Comparison of ENCODE assay signal across 27 cellular contexts in the genomic region with DNA sequence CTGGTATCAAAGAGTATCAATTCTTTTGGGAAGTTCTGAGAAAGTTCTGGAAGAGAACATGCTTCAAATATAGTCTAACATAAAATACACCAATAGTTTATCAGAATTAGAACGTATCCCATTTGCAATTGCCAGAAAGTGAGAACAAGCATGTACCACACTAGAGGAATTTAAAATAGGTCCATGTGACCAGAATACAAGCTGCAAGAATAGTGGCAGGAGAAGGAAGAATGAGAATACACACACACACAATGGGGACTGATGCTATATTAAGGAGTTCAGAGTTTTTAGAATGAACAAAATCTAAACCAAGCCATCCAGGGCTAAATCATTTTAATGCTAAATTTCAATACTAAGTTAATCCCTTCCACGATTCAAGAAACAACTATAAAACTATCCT.
"Had no signal": no experiment of that assay in that cellular context is flagged by ENCODE, and none has a peak within 500 bp of the region (broad histone marks: within the 10 kb centered on the region; RNA-seq: fewer than 3 reads in every experiment).

No MANE protein-coding gene starts in this region.

- H3K4me1 ChIP-seq: gastrocnemius medialis, thyroid gland, vagina had no signal

- H3K9me3 ChIP-seq: gastrocnemius medialis, heart right ventricle, ovary, stomach, thyroid gland, vagina had no signal

- DNase-seq: dorsolateral prefrontal cortex; effector CD4-positive, alpha-beta T cell; foreskin fibroblast; gastrocnemius medialis; heart right ventricle; hippocampal formation; immature natural killer cell; islet precursor cell; kidney glomerular epithelial cell; midbrain; naive thymus-derived CD4-positive, alpha-beta T cell; nucleus accumbens; ovary; retina; stimulated activated CD4-positive, alpha-beta T cell treated with anti-CD3 and anti-CD28 coated beads, Interleukin-12 subunit alpha, Interleukin-12 subunit beta, amount 100 ng/mL, for 4 hours; stimulated activated CD4-positive, alpha-beta T cell treated with anti-CD3 and anti-CD28 coated beads, Interleukin-1b, Interleukin-23, amount 100 ng/mL, for 48 hours; stimulated activated CD4-positive, alpha-beta T cell treated with anti-CD3 and anti-CD28 coated beads, Interleukin-4, amount 100 ng/mL, for 1 hour; stimulated activated CD8-positive, alpha-beta memory T cell treated with anti-CD3 and anti-CD28 coated beads, Interleukin-4, amount 100 ng/mL, for 48 hours; stimulated activated naive CD4-positive, alpha-beta T cell treated with Interleukin-2 at 50 U/mL for 16 hours; stomach; thyroid gland had no signal

- H3K27me3 ChIP-seq: dorsolateral prefrontal cortex, gastrocnemius medialis, heart right ventricle, neural progenitor cell, ovary, stomach, thyroid gland, vagina had no signal

- H3K27ac ChIP-seq: dorsolateral prefrontal cortex, epithelial cell of prostate, gastrocnemius medialis, ovary, stomach, thyroid gland, vagina had no signal

- H3K4me3 ChIP-seq: dorsolateral prefrontal cortex, gastrocnemius medialis, heart right ventricle, neural progenitor cell, ovary, smooth muscle cell, stomach, thyroid gland, vagina had no signal

- H3K36me3 ChIP-seq: ovary, thyroid gland, vagina had no signal

- ATAC-seq: esophagus mucosa; gastrocnemius medialis; naive thymus-derived CD4-positive, alpha-beta T cell; sciatic nerve had no signal
